8 cellular contexts compared by ENCODE assay signal in the genomic region with DNA sequence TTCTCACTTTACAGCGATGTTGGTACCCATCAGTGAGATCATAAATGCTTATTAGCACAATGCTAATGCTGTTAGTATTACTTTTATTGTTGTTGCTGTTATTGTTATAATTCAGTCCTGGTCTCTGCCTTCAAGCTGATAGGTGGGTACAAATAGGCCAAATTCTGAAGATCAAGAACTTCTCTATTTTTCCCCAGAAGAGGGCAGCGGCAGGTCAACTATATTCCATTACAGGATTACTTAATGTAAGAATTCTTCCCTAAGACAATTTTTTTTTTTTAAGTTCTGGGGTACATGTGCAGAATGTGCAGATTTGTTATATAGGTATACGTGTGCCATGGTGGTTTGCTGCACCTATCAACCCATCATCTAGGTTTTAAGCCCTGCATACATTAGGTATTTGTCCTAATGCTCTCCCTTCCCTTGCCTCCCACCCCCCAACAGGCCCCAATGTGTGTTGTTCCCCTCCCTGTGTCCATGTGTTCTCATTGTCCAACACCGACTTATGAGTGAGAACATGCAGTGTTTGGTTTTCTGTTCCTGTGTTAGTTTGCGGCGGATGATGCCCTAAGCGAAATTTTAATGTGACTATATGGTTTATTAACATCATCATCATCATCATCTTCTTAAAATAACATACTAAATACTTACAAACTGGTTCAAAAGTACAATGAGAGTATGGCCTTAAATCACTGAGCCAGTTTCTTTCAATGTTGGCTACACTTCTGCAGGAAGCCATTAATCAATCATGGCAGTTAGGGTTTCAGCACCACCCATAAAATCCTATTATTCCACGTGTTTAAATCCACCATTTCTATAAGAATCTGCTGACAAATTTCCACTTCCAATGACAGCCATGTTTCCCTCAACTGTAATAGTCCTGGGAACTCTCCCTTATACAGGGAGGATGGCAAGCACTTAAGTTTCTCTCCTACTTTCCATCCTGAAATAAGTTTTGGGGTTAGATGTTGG. TPM values are rescaled to one million over a fixed set of nuclear protein-coding genes. Genes with fewer than 3 reads are reported as not detected.
DNase-seq lines count a peak whose midpoint lies in the region; ATAC-seq and TF ChIP-seq lines count a peak whose summit lies in the region.

No MANE protein-coding gene starts in this region.

- DNase-seq in BJ (ENCODE audit: low read depth) (no peak), epithelial cell of proximal tubule (ENCODE audit: low read depth) (no peak), retinal pigment epithelial cell (ENCODE audit: low read depth) (no peak)

- peaks cover 11% of the 10 kb centered on the region for H3K4me1 ChIP-seq in OCI-LY3 (ENCODE audit: low read length)

- no peak overlapping the region for H3K9ac ChIP-seq in OCI-LY3 (ENCODE audit: low read length)

- TF ChIP-seq CTCF in BJ (IDR thresholded peaks at IDR 0.05; ENCODE audit: insufficient read depth, low read depth, low read length) (peak; percentile 48), GM12873 (IDR thresholded peaks at IDR 0.05; ENCODE audit: insufficient read depth, low read depth, low read length, missing control alignments) (peak; percentile 25), OCI-LY3 (IDR thresholded peaks at IDR 0.05; ENCODE audit: low read depth, low read length) (peak; percentile 58), epithelial cell of proximal tubule (conservative IDR thresholded peaks at IDR 0.05; ENCODE audit: low read depth, low read length) (peak; percentile 52), retinal pigment epithelial cell (conservative IDR thresholded peaks at IDR 0.05; ENCODE audit: low read depth, low read length) (peak; percentile 46)

- no peak for ATAC-seq in HG03565 (IDR thresholded peaks at IDR 0.05; ENCODE audit: unreplicated experiment)
- no peak for ATAC-seq in GM18505 (IDR thresholded peaks at IDR 0.05; ENCODE audit: unreplicated experiment)
- ATAC-seq in HG03432 (IDR thresholded peaks at IDR 0.05; ENCODE audit: unreplicated experiment) = no peak

- CTCF ChIA-PET in BJ (lab: Yijun Ruan, JAX) = interaction anchor here (0.7 to 3.9 kb wide), 7 partner anchors 8 to 269 kb away, joined by 3 to 11 read pairs (median 4); no protein-coding TSS in a partner anchor

- no peak for TF ChIP-seq POLR2A in GM18505 (IDR thresholded peaks at IDR 0.05; ENCODE audit: borderline replicate concordance, extremely low read depth, insufficient read depth, insufficient read length)

- H3K9me3 ChIP-seq in OCI-LY3 (ENCODE audit: insufficient read depth, low read length) = no peaks in the 10 kb centered on the region

- H4K20me1 ChIP-seq in OCI-LY3 (ENCODE audit: insufficient read depth, low read length) = peaks cover 3% of the 10 kb centered on the region; the same call in 1 of the 2 replicates

- H3K79me2 ChIP-seq in OCI-LY3 (ENCODE audit: low read length) = no peaks in the 10 kb centered on the region

- no peak overlapping the region for H3K27ac ChIP-seq in OCI-LY3 (ENCODE audit: low read length)

- H3K27me3 ChIP-seq in BJ (ENCODE audit: control insufficient read depth, insufficient read depth, low read length) (no peaks in the 10 kb centered on the region), OCI-LY3 (ENCODE audit: low read depth, low read length) (no peaks in the 10 kb centered on the region)

- POLR2A ChIA-PET in BJ (lab: Charles Lee) = no interaction called here

- no peaks in the 10 kb centered on the region for H3K36me3 ChIP-seq in BJ (ENCODE audit: control insufficient read depth, insufficient read depth, low read length)
- peaks cover 54% of the 10 kb centered on the region for H3K36me3 ChIP-seq in OCI-LY3 (replicated peaks; ENCODE audit: low read depth, low read length)

- H3K4me3 ChIP-seq in BJ (ENCODE audit: low read depth, low read length) = no peak overlapping the region
- H3K4me3 ChIP-seq in OCI-LY3 (ENCODE audit: low read length) = no peak overlapping the region
- H3K4me3 ChIP-seq in epithelial cell of proximal tubule (ENCODE audit: low read depth, low read length) = no peak overlapping the region
- no peak overlapping the region for H3K4me3 ChIP-seq in retinal pigment epithelial cell (ENCODE audit: low read length)

- no peak overlapping the region for H3K4me2 ChIP-seq in OCI-LY3 (ENCODE audit: low read length)

- no peak overlapping the region for H2AFZ ChIP-seq in OCI-LY3 (ENCODE audit: low read depth, low read length)

RNA-seq across cellular contexts. Expression of gene SLC19A2, which starts 19.2 kb away (rescaled TPM):
- polyA plus RNA-seq in BJ (2011; rRNA removed) = 3.3 and 4.9 TPM in 2 replicates
- polyA minus RNA-seq in BJ (2011; rRNA and poly(A)+ RNA removed) = 3.4 and 3.6 TPM in 2 replicates
- 12.3 and 20.3 TPM in 2 replicates for total RNA-seq in epithelial cell of proximal tubule

RNA-seq across cellular contexts. Expression of gene CCDC181, which starts 39.3 kb away (rescaled TPM):
- polyA plus RNA-seq in BJ (2011; rRNA removed) = not detected in 2 replicates
- polyA minus RNA-seq in BJ (2011; rRNA and poly(A)+ RNA removed) = not detected in 2 replicates
- total RNA-seq in epithelial cell of proximal tubule = 2.0 and 3.5 TPM in 2 replicates
